In the genomic region with DNA sequence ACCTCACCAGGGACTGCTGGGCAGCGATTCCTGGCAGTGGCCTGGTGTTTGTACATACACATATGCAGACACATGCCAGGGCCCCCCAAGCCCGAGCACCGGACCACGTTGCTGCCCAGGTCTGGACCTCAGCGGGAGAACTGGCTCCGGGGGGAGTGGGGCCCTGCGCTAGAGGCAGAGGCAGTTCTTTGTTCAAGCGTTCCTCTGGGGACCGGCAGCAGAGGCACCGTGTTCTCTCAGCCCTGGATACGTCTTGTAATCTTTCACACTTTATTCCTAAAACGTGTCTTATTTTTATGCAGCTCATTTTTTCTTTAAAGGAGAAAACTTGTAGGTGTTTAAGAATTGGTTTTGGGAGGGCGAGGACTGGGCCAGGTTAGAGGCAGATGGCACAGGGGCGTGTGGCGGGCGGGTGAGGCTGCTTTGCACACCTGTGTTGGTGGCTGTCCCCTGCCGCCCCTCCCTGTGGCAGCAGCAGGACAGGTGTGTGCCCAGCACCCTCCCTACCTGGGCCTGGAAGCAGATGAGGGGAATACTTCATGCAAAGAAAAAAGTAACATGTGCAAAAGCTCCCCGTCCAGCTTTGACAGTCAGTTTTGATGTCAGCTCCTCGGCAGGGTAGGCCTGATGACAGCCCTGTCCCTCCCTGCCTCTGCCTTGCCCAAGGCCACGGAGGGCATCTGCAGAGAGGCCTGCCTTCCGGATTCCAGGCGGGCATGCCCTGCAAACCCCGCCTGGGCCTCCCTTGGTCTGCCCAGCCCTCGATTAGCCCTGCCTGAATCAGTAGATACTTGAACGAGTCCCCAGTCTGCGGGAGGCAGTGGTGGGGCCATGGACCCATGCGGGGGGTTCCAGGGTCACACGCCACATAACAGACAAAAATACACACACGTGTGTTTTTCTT, we compare ENCODE assay signal across 19 cellular contexts. TPM values are rescaled to one million over a fixed set of nuclear protein-coding genes. Genes with fewer than 3 reads are reported as not detected.
DNase-seq lines count a peak whose midpoint lies in the region; ATAC-seq and TF ChIP-seq lines count a peak whose summit lies in the region.
"Had no signal": no experiment of that assay in that cellular context is flagged by ENCODE, and none has a peak within 500 bp of the region (broad histone marks: within the 10 kb centered on the region; RNA-seq: fewer than 3 reads in every experiment).

No MANE protein-coding gene starts in this region.

- H3K27ac ChIP-seq in dorsolateral prefrontal cortex = peak overlapping the region in 48 of 59 donors; percentile 12 to 87 (median 61)
- H3K27ac ChIP-seq: neural progenitor cell had no signal

- no peaks in the 10 kb centered on the region for H3K27me3 Mint-ChIP-seq in type B pancreatic cell

- no peaks in the 10 kb centered on the region for H3K9me3 Mint-ChIP-seq in type B pancreatic cell
- H3K9me3 Mint-ChIP-seq: activated naive CD4-positive, alpha-beta T cell treated with anti-CD3 and anti-CD28 coated beads for 36 hours; dendritic cell treated with granulocyte-macrophage colony-stimulating factor and Interleukin-4, amounts not matched to agents 40 ng/mL and 50 ng/mL, for 4 days; immature natural killer cell; neural progenitor cell had no signal

- H3K4me3 Mint-ChIP-seq in type B pancreatic cell = no peak overlapping the region
- H3K4me3 Mint-ChIP-seq: activated naive CD4-positive, alpha-beta T cell treated with anti-CD3 and anti-CD28 coated beads for 36 hours; dendritic cell treated with granulocyte-macrophage colony-stimulating factor and Interleukin-4, amounts not matched to agents 40 ng/mL and 50 ng/mL, for 4 days; immature natural killer cell; neural progenitor cell had no signal

- intact Hi-C loops in Right ventricle myocardium inferior (cut with DNase I) (no loop called here), cardiac septum (cut with DNase I) (loop anchor here (5.0 kb wide), 1 partner anchor 70 kb away; no protein-coding TSS in a partner anchor), dorsolateral prefrontal cortex (cut with DNase I) (loop anchor here in 1 of 2 donors (10.0 kb wide), 1 partner anchor 223 kb away; a partner anchor contains a TSS)

- H3K27me3 ChIP-seq in dorsolateral prefrontal cortex = no peaks in the 10 kb centered on the region
- H3K27me3 ChIP-seq: neural progenitor cell had no signal

- ATAC-seq in Right ventricle myocardium inferior (peak; percentile 75), left lobe of liver (peak; percentile 15), GM19455 (IDR thresholded peaks at IDR 0.05; ENCODE audit: unreplicated experiment) (no peak), GM19463 (IDR thresholded peaks at IDR 0.05; ENCODE audit: unreplicated experiment) (no peak)

- DNase-seq in Right ventricle myocardium inferior (ENCODE audit: missing footprints) (no peak), cardiac septum (ENCODE audit: low spot score) (no peak), dorsolateral prefrontal cortex (no peak), left lobe of liver (ENCODE audit: low spot score) (no peak), type B pancreatic cell (ENCODE audit: extremely low spot score, unreplicated experiment) (no peak), AG08395 (ENCODE audit: low spot score) (no peak)
- DNase-seq: activated naive CD4-positive, alpha-beta T cell treated with anti-CD3 and anti-CD28 coated beads for 36 hours; activated T-cell treated with anti-CD3 and anti-CD28 coated beads for 4 hours; EL; erythroblast; immature natural killer cell; mesenchymal stem cell; NCI-H1092 treated with DMSO at 0.1 percent for 48 hours; NCI-H82; stimulated activated naive CD4-positive, alpha-beta T cell treated with Interleukin-2 at 50 U/mL for 16 hours had no signal

- TF ChIP-seq CTCF in dorsolateral prefrontal cortex (IDR thresholded peaks at IDR 0.05 in 54 of 56, conservative IDR thresholded peaks at IDR 0.05 in 2 of 56; ENCODE audit: low read depth in 1 of 56, partially characterized antibody in 56 of 56) (no peak), type B pancreatic cell (conservative IDR thresholded peaks at IDR 0.05) (no peak)

- peak overlapping the region; percentile 78 for H3K27ac Mint-ChIP-seq in type B pancreatic cell
- H3K27ac Mint-ChIP-seq: activated naive CD4-positive, alpha-beta T cell treated with anti-CD3 and anti-CD28 coated beads for 36 hours; dendritic cell treated with granulocyte-macrophage colony-stimulating factor and Interleukin-4, amounts not matched to agents 40 ng/mL and 50 ng/mL, for 4 days; neural progenitor cell had no signal

- H3K36me3 Mint-ChIP-seq in type B pancreatic cell = peaks cover 5% of the 10 kb centered on the region

- H3K4me1 Mint-ChIP-seq in type B pancreatic cell (ENCODE audit: unreplicated experiment) = no peaks in the 10 kb centered on the region
- H3K4me1 Mint-ChIP-seq: neural progenitor cell had no signal

- no peak overlapping the region for H3K4me3 ChIP-seq in dorsolateral prefrontal cortex
- H3K4me3 ChIP-seq: neural progenitor cell had no signal

RNA-seq across cellular contexts. Expression of a gene that starts 7.0 kb away (rescaled TPM):
- total RNA-seq in Right ventricle myocardium inferior (9.4 TPM), cardiac septum (9.9 TPM), dorsolateral prefrontal cortex (10 to 100 TPM; 14.3 to 37.0 (median 24.2) TPM), left lobe of liver (19.6 TPM), type B pancreatic cell (ENCODE audit: low replicate concordance) (32.2 and 38.1 TPM in 2 replicates)

RNA-seq across cellular contexts. Expression of a gene that starts 27.6 kb away (rescaled TPM):
- total RNA-seq in Right ventricle myocardium inferior (13.9 TPM), cardiac septum (23.1 TPM), dorsolateral prefrontal cortex (10 to 100 TPM; 52.1 to 79.5 (median 64.6) TPM), left lobe of liver (14.3 TPM), type B pancreatic cell (ENCODE audit: low replicate concordance) (41.4 and 55.2 TPM in 2 replicates)

RNA-seq across cellular contexts. Expression of a gene that starts 27.7 kb away (rescaled TPM):
- 49.3 TPM for total RNA-seq in Right ventricle myocardium inferior
- 43.7 TPM for total RNA-seq in cardiac septum
- 100 to 1,000 TPM in 53 of 120 experiments, 10 to 100 TPM in 67; 43.7 to 169 (median 98.4) TPM for total RNA-seq in dorsolateral prefrontal cortex
- total RNA-seq in left lobe of liver = 40.3 TPM
- total RNA-seq in type B pancreatic cell (ENCODE audit: low replicate concordance) = 80.0 and 99.3 TPM in 2 replicates

Comparison
In these comparisons a context has a peak if more than half of its experiments do, and no peak if none do; other contexts are left out.
1. ATAC-seq: peak in Right ventricle myocardium inferior (single experiment) and left lobe of liver (single experiment); none in GM19455 (single experiment) and GM19463 (single experiment).